8 cellular contexts compared by ENCODE assay signal in genomic region chr1:205568469-205569361, GRCh38.
DNase-seq lines count a peak whose midpoint lies in the region; ATAC-seq and TF ChIP-seq lines count a peak whose summit lies in the region.

No MANE protein-coding gene starts in this region.

- peak in 2 of 3 experiments; percentile 40 to 55 for DNase-seq in NCI-H1417 (lab: John Stamatoyannopoulos, UW)
- no peak for DNase-seq in NCI-H1417 treated with DMSO at 0.1 percent for 48 hours (lab: John Stamatoyannopoulos, UW)
- peak in 1 of 2 donors; percentile 53 for DNase-seq in left colon
- DNase-seq in CD14-positive monocyte (ENCODE audit: low spot score), result no peak
- DNase-seq in H4 (ENCODE audit: low spot score), result no peak
- no peak for DNase-seq in stimulated activated CD4-positive, alpha-beta T cell treated with anti-CD3 and anti-CD28 coated beads, Interleukin-2, amount 100 ng/mL, for 48 hours

- peak overlapping the region; percentile 76 for H3K27ac ChIP-seq in angular gyrus (ENCODE audit: low read depth, low read length)

- no peaks in the 10 kb centered on the region for H3K9me3 Mint-ChIP-seq in stimulated activated naive CD8-positive, alpha-beta T cell treated with anti-CD3 and anti-CD28 coated beads, Interleukin-15, Interleukin-2, amounts not matched to agents 100 ng/mL and 50 ng/mL, for 24 hours
- H3K9me3 Mint-ChIP-seq in CD14-positive monocyte, result peaks cover 0 to 6% (median 3%) of the 10 kb centered on the region in 7 donors

- intact Hi-C loops in left colon (cut with DNase I, micrococcal nuclease), result no loop called here
- intact Hi-C loops in CD14-positive monocyte (cut with micrococcal nuclease), result no loop called here

- H3K4me1 Mint-ChIP-seq in stimulated activated naive CD8-positive, alpha-beta T cell treated with anti-CD3 and anti-CD28 coated beads, Interleukin-15, Interleukin-2, amounts not matched to agents 100 ng/mL and 50 ng/mL, for 24 hours (ENCODE audit: low read depth), result peaks cover 6% of the 10 kb centered on the region
- peaks cover 2% of the 10 kb centered on the region for H3K4me1 Mint-ChIP-seq in CD14-positive monocyte

- no peak for TF ChIP-seq CTCF in CD14-positive monocyte (IDR thresholded peaks at IDR 0.05)

- peak overlapping the region; percentile 15 for H3K27ac Mint-ChIP-seq in stimulated activated naive CD8-positive, alpha-beta T cell treated with anti-CD3 and anti-CD28 coated beads, Interleukin-15, Interleukin-2, amounts not matched to agents 100 ng/mL and 50 ng/mL, for 24 hours
- H3K27ac Mint-ChIP-seq in CD14-positive monocyte, result no peak overlapping the region

- H3K27me3 Mint-ChIP-seq in stimulated activated naive CD8-positive, alpha-beta T cell treated with anti-CD3 and anti-CD28 coated beads, Interleukin-15, Interleukin-2, amounts not matched to agents 100 ng/mL and 50 ng/mL, for 24 hours, result peaks cover 42% of the 10 kb centered on the region
- H3K27me3 Mint-ChIP-seq in CD14-positive monocyte (ENCODE audit: low read depth in 3 of 3), result peaks cover 69 to 83% (median 76%) of the 10 kb centered on the region in 3 donors

- H3K4me3 Mint-ChIP-seq in stimulated activated naive CD8-positive, alpha-beta T cell treated with anti-CD3 and anti-CD28 coated beads, Interleukin-15, Interleukin-2, amounts not matched to agents 100 ng/mL and 50 ng/mL, for 24 hours, result peak overlapping the region; percentile 60
- peak overlapping the region in 1 of 2 donors; percentile 83 for H3K4me3 Mint-ChIP-seq in CD14-positive monocyte

- peak; percentile 45 for ATAC-seq in left colon

- H3K36me3 Mint-ChIP-seq in stimulated activated naive CD8-positive, alpha-beta T cell treated with anti-CD3 and anti-CD28 coated beads, Interleukin-15, Interleukin-2, amounts not matched to agents 100 ng/mL and 50 ng/mL, for 24 hours (ENCODE audit: low read depth), result no peaks in the 10 kb centered on the region
- H3K36me3 Mint-ChIP-seq in CD14-positive monocyte, result no peaks in the 10 kb centered on the region

Comparison
In these comparisons a context has a peak if more than half of its experiments do, and no peak if none do; other contexts are left out.
1. DNase-seq: peak in NCI-H1417 (2 of 3); none in NCI-H1417 treated with DMSO at 0.1 percent for 48 hours (single experiment), CD14-positive monocyte (single experiment), H4 (single experiment) and stimulated activated CD4-positive, alpha-beta T cell treated with anti-CD3 and anti-CD28 coated beads, Interleukin-2, amount 100 ng/mL, for 48 hours (0 of 2).